1 cellular context compared by ENCODE assay signal in genomic region chr3:17032407-17033034, GRCh38.
TF ChIP-seq lines count a peak whose summit lies in the region.

No MANE protein-coding gene starts in this region.

TF ChIP-seq in GM12878, 131 proteins besides CTCF, POLR2A, EP300 and RAD21 (continued from another document):
- no peak for TF ChIP-seq E4F1 (IDR thresholded peaks at IDR 0.05; ENCODE audit: borderline replicate concordance, partially characterized antibody)
- TF ChIP-seq SMARCA5 (IDR thresholded peaks at IDR 0.05), result 0 out of 2 replicates have a peak, but pooled peaks have one; percentile 53
